ENCODE assay signal across 2 cellular contexts in genomic region chr7:140398821-140399220, GRCh38.
TF ChIP-seq lines count a peak whose summit lies in the region.

No MANE protein-coding gene starts in this region.

TF ChIP-seq in SK-N-SH, 30 proteins besides CTCF, POLR2A, EP300 and RAD21:
- TF ChIP-seq REST (IDR thresholded peaks at IDR 0.05; ENCODE audit: low read depth, low read length) (no peak), CHD2 (IDR thresholded peaks at IDR 0.05; ENCODE audit: low read length, partially characterized antibody) (no peak), NRF1 (IDR thresholded peaks at IDR 0.05; ENCODE audit: low read depth, low read length) (no peak), USF1 (IDR thresholded peaks at IDR 0.05; ENCODE audit: borderline replicate concordance, low read depth) (no peak), ELF1 (IDR thresholded peaks at IDR 0.05) (no peak), RFX5 (IDR thresholded peaks at IDR 0.05; ENCODE audit: low read length) (no peak), GATA2 (CRISPR knock-in tag; IDR thresholded peaks at IDR 0.05) (no peak), JUND (IDR thresholded peaks at IDR 0.05) (no peak), FOXM1 (IDR thresholded peaks at IDR 0.05; ENCODE audit: low read depth) (no peak), MAX (IDR thresholded peaks at IDR 0.05; ENCODE audit: low read depth) (no peak), SIN3A (IDR thresholded peaks at IDR 0.05; ENCODE audit: borderline replicate concordance, low read depth, low read length) (no peak), MEF2A (IDR thresholded peaks at IDR 0.05; ENCODE audit: borderline replicate concordance, low read depth) (no peak), YY1 (IDR thresholded peaks at IDR 0.05; ENCODE audit: low read depth) (no peak), TAF1 (IDR thresholded peaks at IDR 0.05; ENCODE audit: borderline replicate concordance, low read depth, low read length) (no peak), FOXJ3 (CRISPR knock-in tag; IDR thresholded peaks at IDR 0.05) (no peak), MXI1 (IDR thresholded peaks at IDR 0.05; ENCODE audit: low read depth, low read length) (no peak), RCOR1 (IDR thresholded peaks at IDR 0.05; ENCODE audit: low read length) (no peak)
- TF ChIP-seq, protein P1, sequence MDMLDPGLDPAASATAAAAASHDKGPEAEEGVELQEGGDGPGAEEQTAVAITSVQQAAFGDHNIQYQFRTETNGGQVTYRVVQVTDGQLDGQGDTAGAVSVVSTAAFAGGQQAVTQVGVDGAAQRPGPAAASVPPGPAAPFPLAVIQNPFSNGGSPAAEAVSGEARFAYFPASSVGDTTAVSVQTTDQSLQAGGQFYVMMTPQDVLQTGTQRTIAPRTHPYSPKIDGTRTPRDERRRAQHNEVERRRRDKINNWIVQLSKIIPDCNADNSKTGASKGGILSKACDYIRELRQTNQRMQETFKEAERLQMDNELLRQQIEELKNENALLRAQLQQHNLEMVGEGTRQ (IDR thresholded peaks at IDR 0.05; ENCODE audit: borderline replicate concordance, low read depth, low read length) = no peak
- TF ChIP-seq, protein P2, sequence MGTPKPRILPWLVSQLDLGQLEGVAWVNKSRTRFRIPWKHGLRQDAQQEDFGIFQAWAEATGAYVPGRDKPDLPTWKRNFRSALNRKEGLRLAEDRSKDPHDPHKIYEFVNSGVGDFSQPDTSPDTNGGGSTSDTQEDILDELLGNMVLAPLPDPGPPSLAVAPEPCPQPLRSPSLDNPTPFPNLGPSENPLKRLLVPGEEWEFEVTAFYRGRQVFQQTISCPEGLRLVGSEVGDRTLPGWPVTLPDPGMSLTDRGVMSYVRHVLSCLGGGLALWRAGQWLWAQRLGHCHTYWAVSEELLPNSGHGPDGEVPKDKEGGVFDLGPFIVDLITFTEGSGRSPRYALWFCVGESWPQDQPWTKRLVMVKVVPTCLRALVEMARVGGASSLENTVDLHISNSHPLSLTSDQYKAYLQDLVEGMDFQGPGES (IDR thresholded peaks at IDR 0.05; ENCODE audit: low read depth, low read length) = no peak
- TF ChIP-seq, protein P3, sequence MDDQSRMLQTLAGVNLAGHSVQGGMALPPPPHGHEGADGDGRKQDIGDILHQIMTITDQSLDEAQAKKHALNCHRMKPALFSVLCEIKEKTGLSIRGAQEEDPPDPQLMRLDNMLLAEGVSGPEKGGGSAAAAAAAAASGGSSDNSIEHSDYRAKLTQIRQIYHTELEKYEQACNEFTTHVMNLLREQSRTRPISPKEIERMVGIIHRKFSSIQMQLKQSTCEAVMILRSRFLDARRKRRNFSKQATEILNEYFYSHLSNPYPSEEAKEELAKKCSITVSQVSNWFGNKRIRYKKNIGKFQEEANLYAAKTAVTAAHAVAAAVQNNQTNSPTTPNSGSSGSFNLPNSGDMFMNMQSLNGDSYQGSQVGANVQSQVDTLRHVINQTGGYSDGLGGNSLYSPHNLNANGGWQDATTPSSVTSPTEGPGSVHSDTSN (IDR thresholded peaks at IDR 0.05) = no peak

TF ChIP-seq in SK-N-SH treated with all-trans-retinoic acid at 6 μM for 48 hours, 23 proteins besides CTCF, POLR2A, EP300 and RAD21 (continued from another document):
- TF ChIP-seq, protein P4, sequence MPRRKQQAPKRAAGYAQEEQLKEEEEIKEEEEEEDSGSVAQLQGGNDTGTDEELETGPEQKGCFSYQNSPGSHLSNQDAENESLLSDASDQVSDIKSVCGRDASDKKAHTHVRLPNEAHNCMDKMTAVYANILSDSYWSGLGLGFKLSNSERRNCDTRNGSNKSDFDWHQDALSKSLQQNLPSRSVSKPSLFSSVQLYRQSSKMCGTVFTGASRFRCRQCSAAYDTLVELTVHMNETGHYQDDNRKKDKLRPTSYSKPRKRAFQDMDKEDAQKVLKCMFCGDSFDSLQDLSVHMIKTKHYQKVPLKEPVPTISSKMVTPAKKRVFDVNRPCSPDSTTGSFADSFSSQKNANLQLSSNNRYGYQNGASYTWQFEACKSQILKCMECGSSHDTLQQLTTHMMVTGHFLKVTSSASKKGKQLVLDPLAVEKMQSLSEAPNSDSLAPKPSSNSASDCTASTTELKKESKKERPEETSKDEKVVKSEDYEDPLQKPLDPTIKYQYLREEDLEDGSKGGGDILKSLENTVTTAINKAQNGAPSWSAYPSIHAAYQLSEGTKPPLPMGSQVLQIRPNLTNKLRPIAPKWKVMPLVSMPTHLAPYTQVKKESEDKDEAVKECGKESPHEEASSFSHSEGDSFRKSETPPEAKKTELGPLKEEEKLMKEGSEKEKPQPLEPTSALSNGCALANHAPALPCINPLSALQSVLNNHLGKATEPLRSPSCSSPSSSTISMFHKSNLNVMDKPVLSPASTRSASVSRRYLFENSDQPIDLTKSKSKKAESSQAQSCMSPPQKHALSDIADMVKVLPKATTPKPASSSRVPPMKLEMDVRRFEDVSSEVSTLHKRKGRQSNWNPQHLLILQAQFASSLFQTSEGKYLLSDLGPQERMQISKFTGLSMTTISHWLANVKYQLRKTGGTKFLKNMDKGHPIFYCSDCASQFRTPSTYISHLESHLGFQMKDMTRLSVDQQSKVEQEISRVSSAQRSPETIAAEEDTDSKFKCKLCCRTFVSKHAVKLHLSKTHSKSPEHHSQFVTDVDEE (CRISPR knock-in tag; IDR thresholded peaks at IDR 0.05) = no peak
- TF ChIP-seq OSR1 (CRISPR knock-in tag; IDR thresholded peaks at IDR 0.05) (no peak), ZFP30 (CRISPR knock-in tag; IDR thresholded peaks at IDR 0.05) (no peak), ARNTL (CRISPR knock-in tag; IDR thresholded peaks at IDR 0.05; ENCODE audit: borderline replicate concordance, low read depth) (no peak), CSDC2 (CRISPR knock-in tag; IDR thresholded peaks at IDR 0.05) (no peak), ZNF565 (CRISPR knock-in tag; conservative IDR thresholded peaks at IDR 0.05; ENCODE audit: low read depth) (no peak), PPARA (CRISPR knock-in tag; IDR thresholded peaks at IDR 0.05; ENCODE audit: borderline replicate concordance) (no peak)
- TF ChIP-seq, protein P5, sequence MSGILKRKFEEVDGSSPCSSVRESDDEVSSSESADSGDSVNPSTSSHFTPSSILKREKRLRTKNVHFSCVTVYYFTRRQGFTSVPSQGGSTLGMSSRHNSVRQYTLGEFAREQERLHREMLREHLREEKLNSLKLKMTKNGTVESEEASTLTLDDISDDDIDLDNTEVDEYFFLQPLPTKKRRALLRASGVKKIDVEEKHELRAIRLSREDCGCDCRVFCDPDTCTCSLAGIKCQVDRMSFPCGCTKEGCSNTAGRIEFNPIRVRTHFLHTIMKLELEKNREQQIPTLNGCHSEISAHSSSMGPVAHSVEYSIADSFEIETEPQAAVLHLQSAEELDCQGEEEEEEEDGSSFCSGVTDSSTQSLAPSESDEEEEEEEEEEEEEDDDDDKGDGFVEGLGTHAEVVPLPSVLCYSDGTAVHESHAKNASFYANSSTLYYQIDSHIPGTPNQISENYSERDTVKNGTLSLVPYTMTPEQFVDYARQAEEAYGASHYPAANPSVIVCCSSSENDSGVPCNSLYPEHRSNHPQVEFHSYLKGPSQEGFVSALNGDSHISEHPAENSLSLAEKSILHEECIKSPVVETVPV (CRISPR knock-in tag; IDR thresholded peaks at IDR 0.05) = no peak
